19 cellular contexts compared by ENCODE assay signal in the genomic region with DNA sequence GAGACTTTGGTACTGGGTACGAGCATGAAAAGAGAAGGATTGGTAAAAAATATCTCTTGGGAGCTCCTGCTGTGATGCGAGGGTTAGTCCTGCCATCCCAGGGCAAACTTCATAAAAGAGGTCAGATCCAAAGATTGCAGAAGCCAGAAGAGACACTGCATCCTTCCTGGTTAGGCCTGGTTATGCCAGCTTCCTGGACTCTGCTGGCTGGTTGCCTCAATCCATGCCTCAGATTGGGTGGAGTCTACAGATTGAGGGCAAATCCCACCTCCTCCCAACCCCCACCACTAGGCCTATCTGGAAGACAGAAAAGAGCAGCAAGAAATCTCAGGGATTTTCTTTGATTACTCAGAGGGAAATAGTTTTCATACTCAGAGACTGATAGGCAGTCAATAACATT. TPM values are rescaled to one million over a fixed set of nuclear protein-coding genes. Genes with fewer than 3 reads are reported as not detected.
A peak's percentile ranks its signal among the peaks of the same experiment; 100 is the strongest.
DNase-seq lines count a peak whose midpoint lies in the region; ATAC-seq, FAIRE-seq and TF ChIP-seq lines count a peak whose summit lies in the region.
"Had no signal": no experiment of that assay in that cellular context is flagged by ENCODE, and none has a peak within 500 bp of the region (broad histone marks: within the 10 kb centered on the region; RNA-seq: fewer than 3 reads in every experiment).

No MANE protein-coding gene starts in this region.

- no peak overlapping the region for H3K4ac ChIP-seq in H1 (replicated peaks; ENCODE audit: insufficient read length, low read depth, low read length)

- in situ Hi-C loops in HepG2 (cut with HindIII; ENCODE audit: extremely low pct_ligation_motif_present, low pct_unique_long_range_greater_than_20kb) = no loop called here

- H3K23ac ChIP-seq in H1 (ENCODE audit: insufficient read length) = no peak overlapping the region

- H2BK12ac ChIP-seq in H1 (ENCODE audit: low read depth, low read length) = no peak overlapping the region

- H3K14ac ChIP-seq in H1 (ENCODE audit: insufficient read length) = no peak overlapping the region

- no peak for TF ChIP-seq CTCF in right lobe of liver (IDR thresholded peaks at IDR 0.05)
- TF ChIP-seq CTCF in HepG2 (CRISPR knock-in tag; IDR thresholded peaks at IDR 0.05) = no peak
- no peak for TF ChIP-seq CTCF in H1 (IDR thresholded peaks at IDR 0.05; ENCODE audit: control extremely low read depth in 1 of 3, insufficient read depth in 1 of 3, low read depth in 1 of 3, low read length in 3 of 3)
- no peak for TF ChIP-seq CTCF in thoracic aorta (IDR thresholded peaks at IDR 0.05)

- no peak overlapping the region for H4K91ac ChIP-seq in H1 (replicated peaks; ENCODE audit: insufficient read length, low read length)

- TF ChIP-seq POLR2A in right lobe of liver (IDR thresholded peaks at IDR 0.05) (no peak), HepG2 (IDR thresholded peaks at IDR 0.05; ENCODE audit: insufficient read depth in 1 of 2, low read depth in 2 of 2, low read length in 2 of 2) (no peak), H1 (IDR thresholded peaks at IDR 0.05; ENCODE audit: control extremely low read depth in 1 of 2, low read depth in 2 of 2, low read length in 2 of 2) (no peak)

- H3K4me1 ChIP-seq in right lobe of liver (peaks cover 0 to 61% (median 8%) of the 10 kb centered on the region in 4 donors), HepG2 (ENCODE audit: insufficient read depth, low read length) (peaks cover 10% of the 10 kb centered on the region), H1 (replicated peaks in 1 of 4; ENCODE audit: control insufficient read depth in 3 of 4, insufficient read depth in 4 of 4, low read length in 3 of 4) (peaks cover 0 to 3% (median 0%) of the 10 kb centered on the region in 4 experiments; a peak in 2 of 7 replicates), thoracic aorta (ENCODE audit: control insufficient read depth in 1 of 2, low read depth in 2 of 2) (peaks cover 18 to 66% of the 10 kb centered on the region in 2 donors)
- H3K4me1 ChIP-seq: BLaER1 treated with 17β-estradiol and CSF1 and Interleukin-3, amounts not matched to agents 10 nM and 100 nM had no signal

- no peak overlapping the region for H3K18ac ChIP-seq in H1 (ENCODE audit: extremely low read depth, low read length)

- no peak overlapping the region for H3K56ac ChIP-seq in H1 (replicated peaks; ENCODE audit: insufficient read length, low read depth, low read length)

- no peaks in the 10 kb centered on the region for H3K4me1 Mint-ChIP-seq in immature natural killer cell

- ATAC-seq in right lobe of liver (peak; percentile 58 to 80 (median 72)), HepG2 (no peak), thoracic aorta (ENCODE audit: insufficient number of reproducible peaks, low FRiP score, low read depth) (no peak), GM21619 (IDR thresholded peaks at IDR 0.05; ENCODE audit: unreplicated experiment) (no peak), HG02885 (IDR thresholded peaks at IDR 0.05; ENCODE audit: poor library complexity, unreplicated experiment) (no peak)
- ATAC-seq: GM12878, K562 had no signal

- no peak overlapping the region for H3K27ac Mint-ChIP-seq in immature natural killer cell
- H3K27ac Mint-ChIP-seq: CD4-positive, alpha-beta T cell; H9 had no signal

- no TSS peak for BruUV-seq in HepG2 (replicated peaks; lab: Mats Ljungman, UMichigan)

- H3K36me3 ChIP-seq in right lobe of liver = no peaks in the 10 kb centered on the region
- no peaks in the 10 kb centered on the region for H3K36me3 ChIP-seq in HepG2 (replicated peaks in 1 of 2; ENCODE audit: control insufficient read depth in 1 of 2, insufficient read depth in 2 of 2, low read length in 2 of 2)
- H3K36me3 ChIP-seq in H1 (ENCODE audit: control insufficient read depth in 2 of 4, insufficient read depth in 4 of 4, low read length in 3 of 4) = no peaks in the 10 kb centered on the region
- H3K36me3 ChIP-seq in thoracic aorta = no peaks in the 10 kb centered on the region
- H3K36me3 ChIP-seq: BLaER1 treated with 17β-estradiol and CSF1 and Interleukin-3, amounts not matched to agents 10 nM and 100 nM had no signal

- H3K79me1 ChIP-seq in H1 (ENCODE audit: low read depth, low read length) = no peaks in the 10 kb centered on the region

- H2BK15ac ChIP-seq in H1 (ENCODE audit: low read length) = no peak overlapping the region

- H3K9me3 ChIP-seq in right lobe of liver = no peaks in the 10 kb centered on the region
- H3K9me3 ChIP-seq in HepG2 (ENCODE audit: low read length) = no peaks in the 10 kb centered on the region
- no peaks in the 10 kb centered on the region for H3K9me3 ChIP-seq in H1 (ENCODE audit: insufficient read depth in 2 of 2, low read depth in 1 of 2, low read length in 1 of 2)
- no peaks in the 10 kb centered on the region for H3K9me3 ChIP-seq in thoracic aorta

- TF ChIP-seq EP300 in HepG2 (IDR thresholded peaks at IDR 0.05; ENCODE audit: low read depth in 2 of 2, low read length in 2 of 2) (no peak), HepG2 (CRISPR knock-in tag; IDR thresholded peaks at IDR 0.05; ENCODE audit: borderline replicate concordance) (no peak), H1 (IDR thresholded peaks at IDR 0.05; ENCODE audit: borderline replicate concordance in 1 of 2, low read depth in 2 of 2, low read length in 2 of 2) (no peak)

- H2AFZ ChIP-seq in HepG2 (ENCODE audit: low read length) (no peak overlapping the region), H1 (ENCODE audit: low read length) (peak overlapping the region; percentile 67; the same call in 1 of the 2 replicates)

- intact Hi-C loops in right lobe of liver (cut with DNase I) (no loop called here), HepG2 (cut with micrococcal nuclease; ENCODE audit: unreplicated experiment) (no loop called here)

- DNase-seq in right lobe of liver (peak; percentile 52 to 57 (median 56)), HepG2 (ENCODE audit: low spot score) (no peak), H1 (ENCODE audit: low read depth in 1 of 2, low spot score in 2 of 2) (no peak), thoracic aorta (ENCODE audit: low spot score) (no peak), immature natural killer cell (no peak)
- DNase-seq: 8988T; Calu3; CD4-positive, alpha-beta T cell; DMS79; H9; Karpas-422 had no signal

- H2BK5ac ChIP-seq in H1 (ENCODE audit: low read depth, low read length) = no peak overlapping the region

- H3K27me3 ChIP-seq in right lobe of liver = no peaks in the 10 kb centered on the region
- peaks cover 0 to 12% of the 10 kb centered on the region in 2 experiments; a peak in 2 of 5 replicates for H3K27me3 ChIP-seq in HepG2 (ENCODE audit: control insufficient read depth in 1 of 2, insufficient read depth in 2 of 2, low read length in 2 of 2)
- H3K27me3 ChIP-seq in H1 (replicated peaks in 1 of 4; ENCODE audit: control insufficient read depth in 3 of 4, extremely low read depth in 1 of 4, insufficient read depth in 3 of 4, low read length in 3 of 4) = peaks cover 0 to 9% (median 5%) of the 10 kb centered on the region in 4 experiments; a peak in 6 of 7 replicates
- no peaks in the 10 kb centered on the region for H3K27me3 ChIP-seq in thoracic aorta (replicated peaks; ENCODE audit: insufficient read depth)
- H3K27me3 ChIP-seq: BLaER1 treated with 17β-estradiol and CSF1 and Interleukin-3, amounts not matched to agents 10 nM and 100 nM had no signal

- H4K20me1 ChIP-seq in HepG2 (ENCODE audit: insufficient read depth, low read length) = no peaks in the 10 kb centered on the region
- no peaks in the 10 kb centered on the region for H4K20me1 ChIP-seq in H1 (replicated peaks in 1 of 2; ENCODE audit: control insufficient read depth in 1 of 2, insufficient read depth in 2 of 2, low read length in 2 of 2)
- H4K20me1 ChIP-seq: BLaER1 treated with 17β-estradiol and CSF1 and Interleukin-3, amounts not matched to agents 10 nM and 100 nM had no signal

- H3K4me3 ChIP-seq in right lobe of liver = no peak overlapping the region
- H3K4me3 ChIP-seq in HepG2 (replicated peaks in 1 of 3; ENCODE audit: insufficient read depth in 1 of 3, low read depth in 2 of 3, low read length in 3 of 3) = no peak overlapping the region
- no peak overlapping the region for H3K4me3 ChIP-seq in H1 (ENCODE audit: extremely low read depth in 1 of 4, insufficient read depth in 2 of 4, low read depth in 3 of 4, low read length in 4 of 4)
- H3K4me3 ChIP-seq in thoracic aorta = no peak overlapping the region
- H3K4me3 ChIP-seq: BLaER1 treated with 17β-estradiol and CSF1 and Interleukin-3, amounts not matched to agents 10 nM and 100 nM; GM12878; K562 had no signal

- H3K27ac ChIP-seq in right lobe of liver (peak overlapping the region; percentile 12 to 89 (median 79)), HepG2 (ENCODE audit: extremely low read length, insufficient read depth, low read length) (no peak overlapping the region), H1 (ENCODE audit: low read depth, low read length) (no peak overlapping the region), thoracic aorta (peak overlapping the region; percentile 14 to 19)
- H3K27ac ChIP-seq: BLaER1 treated with 17β-estradiol and CSF1 and Interleukin-3, amounts not matched to agents 10 nM and 100 nM had no signal

- CTCF ChIA-PET in HepG2 (lab: Yijun Ruan, JAX; ENCODE audit: low intra/inter-chr PET ratio, low total read pairs) (no interaction called here), H1 (lab: Charles Lee; ENCODE audit: partially characterized antibody) (interaction anchor here (0.7 to 1.1 kb wide), 2 partner anchors 20 to 158 kb away, joined by 3 to 4 read pairs; no protein-coding TSS in a partner anchor)

- H2AK5ac ChIP-seq in H1 (ENCODE audit: low read depth, low read length) = no peak overlapping the region

- POLR2A ChIA-PET in HepG2 (lab: Yijun Ruan, JAX) (no interaction called here), H1 (lab: Charles Lee; ENCODE audit: partially characterized antibody) (no interaction called here)

- H4K5ac ChIP-seq in H1 (ENCODE audit: insufficient read length, low read depth, low read length) = no peak overlapping the region

- H2BK20ac ChIP-seq in H1 (ENCODE audit: low read length) = no peak overlapping the region

- H4K8ac ChIP-seq in H1 (ENCODE audit: extremely low read depth, insufficient read depth, low read length) = no peak overlapping the region

- no peak for FAIRE-seq in HepG2 (lab: Jason Lieb, UNC)
- no peak for FAIRE-seq in H1 (lab: Jason Lieb, UNC)
- FAIRE-seq: GM12878, GM18507, K562 had no signal

- no peak overlapping the region for H3K4me3 Mint-ChIP-seq in immature natural killer cell
- H3K4me3 Mint-ChIP-seq: CD4-positive, alpha-beta T cell; H9 had no signal

- H3K79me2 ChIP-seq in HepG2 (ENCODE audit: insufficient read depth, low read length) (no peaks in the 10 kb centered on the region), H1 (ENCODE audit: control insufficient read depth in 1 of 2, insufficient read depth in 2 of 2, low read length in 2 of 2) (no peaks in the 10 kb centered on the region)

- H3K9me3 Mint-ChIP-seq in immature natural killer cell = no peaks in the 10 kb centered on the region
- H3K9me3 Mint-ChIP-seq: CD4-positive, alpha-beta T cell; H9 had no signal

- H3K36me3 Mint-ChIP-seq in immature natural killer cell = no peaks in the 10 kb centered on the region

- TF ChIP-seq RAD21 in HepG2 (CRISPR knock-in tag; IDR thresholded peaks at IDR 0.05) (no peak), H1 (IDR thresholded peaks at IDR 0.05 in 1 of 2, conservative IDR thresholded peaks at IDR 0.05 in 1 of 2; ENCODE audit: low read depth in 2 of 2, low read length in 2 of 2) (no peak)

- H3K23me2 ChIP-seq in H1 (ENCODE audit: low read depth, low read length) = peaks cover under 1% of the 10 kb centered on the region; the same call in 1 of the 2 replicates

- H3K4me2 ChIP-seq in HepG2 (ENCODE audit: low read depth, low read length) = no peak overlapping the region
- no peak overlapping the region for H3K4me2 ChIP-seq in H1 (ENCODE audit: insufficient read depth in 1 of 2, low read depth in 2 of 2, low read length in 2 of 2)
- H3K4me2 ChIP-seq: BLaER1 treated with 17β-estradiol and CSF1 and Interleukin-3, amounts not matched to agents 10 nM and 100 nM had no signal

- 54% methylated on average over 2 of the region's 2 CpGs for whole genome bisulfite sequencing in right lobe of liver (ENCODE audit: insufficient coverage, low coverage, low lambda C conversion rate, missing lambda C conversion rate)
- 25% methylated on average over 2 of the region's 2 CpGs for WGBS in HepG2 (ENCODE audit: low lambda C conversion rate)
- WGBS in H1 (ENCODE audit: extremely low coverage in 1 of 2, insufficient coverage in 1 of 2, insufficient read length in 1 of 2, insufficient replicate concordance in 2 of 2, low coverage in 1 of 2, low lambda C conversion rate in 2 of 2, missing lambda C conversion rate in 1 of 2), 2 experiments = 74% methylated on average over 2 of the region's 2 CpGs; no CpG with 5 or more reads in 1 of the 2 experiments

- peaks cover 2 to 17% (median 7%) of the 10 kb centered on the region in 3 donors for H3K27me3 Mint-ChIP-seq in immature natural killer cell (ENCODE audit: low read depth in 3 of 3)

- no peak overlapping the region for H3K9ac ChIP-seq in HepG2 (ENCODE audit: insufficient read depth, low read depth, low read length)
- no peak overlapping the region for H3K9ac ChIP-seq in H1 (replicated peaks in 1 of 4; ENCODE audit: extremely low read depth in 1 of 4, low read depth in 3 of 4, low read length in 3 of 4)
- H3K9ac ChIP-seq: BLaER1 treated with 17β-estradiol and CSF1 and Interleukin-3, amounts not matched to agents 10 nM and 100 nM had no signal

- H2BK120ac ChIP-seq in H1 (replicated peaks; ENCODE audit: low read depth, low read length) = no peak overlapping the region

RNA-seq across cellular contexts. Expression of a gene that starts 5.3 kb away (rescaled TPM):
- total RNA-seq in right lobe of liver (10 to 100 TPM; 13.4 to 30.2 (median 22.3) TPM), HepG2 (2016; rRNA removed; fragmentation: Illumina TruSeq; extraction: Trizol) (not detected in 2 replicates), thoracic aorta (100 to 1,000 TPM in 1 of 2 donors, 10 to 100 TPM in 1; 51.6 to 132 TPM)
- total RNA-seq in HepG2 (2016; cell fraction: cytosol; rRNA removed; fragmentation: Illumina TruSeq; extraction: Trizol; ENCODE audit: low read depth) = not detected in 2 replicates
- not detected in 2 replicates for total RNA-seq in HepG2 (2016; cell fraction: insoluble cytoplasmic fraction; rRNA removed; fragmentation: Illumina TruSeq; extraction: Trizol)
- total RNA-seq in HepG2 (2016; cell fraction: membrane; rRNA removed; fragmentation: Illumina TruSeq; extraction: Trizol) = not detected in 2 replicates
- total RNA-seq in HepG2 (2016; cell fraction: nucleus; rRNA removed; fragmentation: Illumina TruSeq; extraction: Trizol) = 0.22 TPM in 1 of 2 replicates, not detected in the other
- polyA plus RNA-seq in HepG2 (2011; rRNA removed) (not detected in 2 replicates), H1 (2011; rRNA removed) (0.09 and 0.11 TPM in 2 replicates), immature natural killer cell (not detected)
- polyA plus RNA-seq in HepG2 (2011; cell fraction: cytosol; rRNA removed) = not detected in 2 replicates
- not detected in 2 replicates for polyA plus RNA-seq in HepG2 (2011; cell fraction: nucleus; rRNA removed)
- not detected in 2 replicates for polyA plus RNA-seq in HepG2 (2012)
- polyA plus RNA-seq in HepG2 (2016; cell fraction: cytosol; fragmentation: Illumina TruSeq; extraction: Trizol; ENCODE audit: low read depth) = not detected in 2 replicates
- polyA plus RNA-seq in HepG2 (2016; cell fraction: insoluble cytoplasmic fraction; fragmentation: Illumina TruSeq; extraction: Trizol; ENCODE audit: low read depth) = not detected in 2 replicates
- polyA plus RNA-seq in HepG2 (2016; cell fraction: membrane; fragmentation: Illumina TruSeq; extraction: Trizol; ENCODE audit: low read depth) = not detected in 2 replicates
- not detected in 2 replicates for polyA plus RNA-seq in HepG2 (2016; cell fraction: nucleus; fragmentation: Illumina TruSeq; extraction: Trizol; ENCODE audit: insufficient read depth, low read depth)
- not detected in 2 replicates for polyA minus RNA-seq in HepG2 (2011; rRNA and poly(A)+ RNA removed; ENCODE audit: low replicate concordance)
- not detected in 2 replicates for polyA minus RNA-seq in HepG2 (2011; cell fraction: cytosol; rRNA and poly(A)+ RNA removed)
- not detected in 2 replicates for polyA minus RNA-seq in HepG2 (2011; cell fraction: nucleus; rRNA and poly(A)+ RNA removed)
- 0.34 and 0.40 TPM in 2 replicates for total RNA-seq in H1 (2021; fragmentation: NEBNext Ultra II Directional; extraction: Animal tissue kit (Norgen Biotek cat#: 25700))
- polyA plus RNA-seq in H1 (2011; cell fraction: cytosol; rRNA removed) = 0.19 TPM
- 0.24 TPM for polyA plus RNA-seq in H1 (2011; cell fraction: nucleus; rRNA removed)
- 0.22 to 0.42 TPM (median 0.27 TPM) in 4 replicates for polyA plus RNA-seq in H1 (2012, experiment 1 of 2)
- polyA plus RNA-seq in H1 (2012, experiment 2 of 2) = not detected
- polyA plus RNA-seq in H1 (2013, experiment 1 of 2) = 0.26 TPM
- 0.18 TPM for polyA plus RNA-seq in H1 (2013, experiment 2 of 2)
- 0.19 and 0.32 TPM in 2 replicates for polyA minus RNA-seq in H1 (2011; rRNA and poly(A)+ RNA removed)
- polyA minus RNA-seq in H1 (2011; cell fraction: cytosol; rRNA and poly(A)+ RNA removed) = not detected
- 0.90 TPM for polyA minus RNA-seq in H1 (2011; cell fraction: nucleus; rRNA and poly(A)+ RNA removed)
- total RNA-seq: CD4-positive, alpha-beta T cell; G401; GM12878; HT1080 had no signal
- polyA plus RNA-seq: GM12878, K562 had no signal

RNA-seq across cellular contexts. Expression of a gene that starts 59.3 kb away (rescaled TPM):
- total RNA-seq in right lobe of liver = 10 to 100 TPM in 3 of 6 experiments, 1 to 10 TPM in 3; 7.1 to 19.1 (median 11.1) TPM
- 9.8 and 10.3 TPM in 2 replicates for total RNA-seq in HepG2 (2016; rRNA removed; fragmentation: Illumina TruSeq; extraction: Trizol)
- total RNA-seq in HepG2 (2016; cell fraction: cytosol; rRNA removed; fragmentation: Illumina TruSeq; extraction: Trizol; ENCODE audit: low read depth) = 35.1 and 38.9 TPM in 2 replicates
- 8.9 and 10.1 TPM in 2 replicates for total RNA-seq in HepG2 (2016; cell fraction: insoluble cytoplasmic fraction; rRNA removed; fragmentation: Illumina TruSeq; extraction: Trizol)
- 23.3 and 30.6 TPM in 2 replicates for total RNA-seq in HepG2 (2016; cell fraction: membrane; rRNA removed; fragmentation: Illumina TruSeq; extraction: Trizol)
- 16.6 and 16.9 TPM in 2 replicates for total RNA-seq in HepG2 (2016; cell fraction: nucleus; rRNA removed; fragmentation: Illumina TruSeq; extraction: Trizol)
- 4.8 and 5.4 TPM in 2 replicates for polyA plus RNA-seq in HepG2 (2011; rRNA removed)
- polyA plus RNA-seq in HepG2 (2011; cell fraction: cytosol; rRNA removed) = 2.0 and 2.5 TPM in 2 replicates
- polyA plus RNA-seq in HepG2 (2011; cell fraction: nucleus; rRNA removed) = 5.7 and 6.3 TPM in 2 replicates
- polyA plus RNA-seq in HepG2 (2012) = 4.7 and 4.9 TPM in 2 replicates
- 0.44 and 0.53 TPM in 2 replicates for polyA plus RNA-seq in HepG2 (2016; cell fraction: cytosol; fragmentation: Illumina TruSeq; extraction: Trizol; ENCODE audit: low read depth)
- 4.5 and 5.3 TPM in 2 replicates for polyA plus RNA-seq in HepG2 (2016; cell fraction: insoluble cytoplasmic fraction; fragmentation: Illumina TruSeq; extraction: Trizol; ENCODE audit: low read depth)
- polyA plus RNA-seq in HepG2 (2016; cell fraction: membrane; fragmentation: Illumina TruSeq; extraction: Trizol; ENCODE audit: low read depth) = 1.1 and 1.2 TPM in 2 replicates
- 8.8 and 11.2 TPM in 2 replicates for polyA plus RNA-seq in HepG2 (2016; cell fraction: nucleus; fragmentation: Illumina TruSeq; extraction: Trizol; ENCODE audit: insufficient read depth, low read depth)
- 3.5 and 5.5 TPM in 2 replicates for polyA minus RNA-seq in HepG2 (2011; rRNA and poly(A)+ RNA removed; ENCODE audit: low replicate concordance)
- polyA minus RNA-seq in HepG2 (2011; cell fraction: cytosol; rRNA and poly(A)+ RNA removed) = 7.0 and 8.4 TPM in 2 replicates
- polyA minus RNA-seq in HepG2 (2011; cell fraction: nucleus; rRNA and poly(A)+ RNA removed) = 34.2 and 38.8 TPM in 2 replicates
- 15.2 and 17.2 TPM in 2 replicates for total RNA-seq in H1 (2021; fragmentation: NEBNext Ultra II Directional; extraction: Animal tissue kit (Norgen Biotek cat#: 25700))
- 4.0 and 5.4 TPM in 2 replicates for polyA plus RNA-seq in H1 (2011; rRNA removed)
- 11.3 TPM for polyA plus RNA-seq in H1 (2011; cell fraction: cytosol; rRNA removed)
- 5.7 TPM for polyA plus RNA-seq in H1 (2011; cell fraction: nucleus; rRNA removed)
- 5.8 to 10.2 TPM (median 8.0 TPM) in 4 replicates for polyA plus RNA-seq in H1 (2012, experiment 1 of 2)
- 0.79 TPM for polyA plus RNA-seq in H1 (2012, experiment 2 of 2)
- 8.3 TPM for polyA plus RNA-seq in H1 (2013, experiment 1 of 2)
- 6.8 TPM for polyA plus RNA-seq in H1 (2013, experiment 2 of 2)
- 16.2 and 19.6 TPM in 2 replicates for polyA minus RNA-seq in H1 (2011; rRNA and poly(A)+ RNA removed)
- 6.9 TPM for polyA minus RNA-seq in H1 (2011; cell fraction: cytosol; rRNA and poly(A)+ RNA removed)
- 47.4 TPM for polyA minus RNA-seq in H1 (2011; cell fraction: nucleus; rRNA and poly(A)+ RNA removed)
- 10 to 100 TPM; 35.1 to 77.2 TPM for total RNA-seq in thoracic aorta
- 1 to 10 TPM; 1.0 to 1.4 (median 1.1) TPM for polyA plus RNA-seq in immature natural killer cell

Comparison
In these comparisons a context has a peak if more than half of its experiments do, and no peak if none do; other contexts are left out.
1. ATAC-seq: peak in right lobe of liver (4 of 4); none in HepG2 (single experiment), thoracic aorta (single experiment), GM21619 (single experiment) and HG02885 (single experiment).
2. DNase-seq: peak in right lobe of liver (3 of 3); none in HepG2 (single experiment), H1 (0 of 2), thoracic aorta (single experiment) and immature natural killer cell (0 of 3).
3. H3K27ac ChIP-seq: peak in right lobe of liver (3 of 3) and thoracic aorta (2 of 2); none in HepG2 (single experiment) and H1 (single experiment).
4. RNA of a gene that starts 5.3 kb away (total RNA-seq): 51.6 to 132 TPM in thoracic aorta and 13.4 to 30.2 TPM in right lobe of liver; 0.34 to 0.40 TPM in H1 and 0.22 TPM in HepG2; every median in the first group is over 10 times any median in the second.